Comparison of ENCODE assay signal across 8 cellular contexts in the genomic region with DNA sequence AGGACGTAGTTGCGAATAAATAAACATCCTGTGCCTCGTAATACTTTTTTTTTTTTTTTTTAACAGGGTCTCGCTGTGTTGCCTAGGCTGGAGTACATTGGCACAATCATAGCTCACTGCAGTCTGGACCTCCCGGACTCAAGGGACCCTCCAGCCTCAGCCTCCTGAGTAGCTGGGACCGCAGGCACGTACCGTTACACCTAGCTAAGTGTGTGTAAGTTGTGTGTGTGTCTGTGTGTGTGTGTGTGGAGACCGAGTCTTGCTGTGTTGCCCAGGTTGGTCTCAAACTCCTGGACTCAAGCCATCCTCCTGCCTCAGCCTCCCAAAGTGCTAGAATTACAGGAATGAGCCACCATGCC. TPM values are rescaled to one million over a fixed set of nuclear protein-coding genes. Genes with fewer than 3 reads are reported as not detected.
A peak's percentile ranks its signal among the peaks of the same experiment; 100 is the strongest.
DNase-seq lines count a peak whose midpoint lies in the region; TF ChIP-seq lines count a peak whose summit lies in the region.

No MANE protein-coding gene starts in this region.

- BruUV-seq in Calu3 (replicated peaks; lab: Mats Ljungman, UMichigan), result TSS peak; percentile 78

- H3K27ac Mint-ChIP-seq in Calu3 (ENCODE audit: unreplicated experiment), result peak overlapping the region; percentile 71

- TF ChIP-seq POLR2A in prostate gland (IDR thresholded peaks at IDR 0.05) (no peak), erythroblast (IDR thresholded peaks at IDR 0.05; ENCODE audit: low read length) (no peak)

- CTCF ChIA-PET in Calu3 (lab: Charles Lee), result interaction anchor here (1.2 kb wide), 1 partner anchor 41 kb away, joined by 3 read pairs; no protein-coding TSS in a partner anchor

- H3K27ac ChIP-seq in SK-N-MC (peak overlapping the region; percentile 77; the same call in 1 of the 2 replicates), prostate gland (peak overlapping the region; percentile 86 to 90)

- H3K9ac ChIP-seq in SK-N-MC (ENCODE audit: insufficient read length), result peak overlapping the region; percentile 91

- no peaks in the 10 kb centered on the region for H3K4me1 ChIP-seq in prostate gland (replicated peaks)

- no peaks in the 10 kb centered on the region for H3K9me3 ChIP-seq in SK-N-MC (ENCODE audit: low read depth, low read length)
- no peaks in the 10 kb centered on the region for H3K9me3 ChIP-seq in prostate gland

- H3K27me3 ChIP-seq in prostate gland (replicated peaks; ENCODE audit: insufficient read depth), result no peaks in the 10 kb centered on the region

- 23% methylated on average over 8 of the region's 9 CpGs for WGBS in prostate gland

- no peaks in the 10 kb centered on the region for H3K27me3 Mint-ChIP-seq in Calu3 (ENCODE audit: unreplicated experiment)

- TF ChIP-seq CTCF in Calu3 (IDR thresholded peaks at IDR 0.05; ENCODE audit: unreplicated experiment) (no peak), fibroblast of pulmonary artery (IDR thresholded peaks at IDR 0.05; ENCODE audit: low read length, missing control alignments) (no peak), prostate gland (IDR thresholded peaks at IDR 0.05) (no peak)

- H3K36me3 Mint-ChIP-seq in Calu3 (ENCODE audit: insufficient read depth, unreplicated experiment), result peaks cover 14% of the 10 kb centered on the region

- DNase-seq in Calu3, result no peak
- no peak for DNase-seq in SK-N-MC (ENCODE audit: low read depth, low spot score)
- no peak for DNase-seq in fibroblast of pulmonary artery (ENCODE audit: low read depth)
- DNase-seq in prostate gland (ENCODE audit: low spot score), result no peak
- DNase-seq in occipital lobe (lab: John Stamatoyannopoulos, UW), result no peak
- DNase-seq in kidney tubule cell (ENCODE audit: low spot score), result no peak
- DNase-seq in erythroblast (lab: John Stamatoyannopoulos, UW), result no peak
- DNase-seq in activated CD4-positive, alpha-beta T cell treated with anti-CD3 and anti-CD28 coated beads for 48 hours, result no peak

- intact Hi-C loops in Calu3 (cut with micrococcal nuclease; ENCODE audit: unreplicated experiment) (no loop called here), prostate gland (cut with DNase I) (no loop called here)

- peak overlapping the region; percentile 94 for H3K4me3 ChIP-seq in SK-N-MC
- peak overlapping the region; percentile 60 for H3K4me3 ChIP-seq in fibroblast of pulmonary artery (replicated peaks; ENCODE audit: low read depth, low read length)
- H3K4me3 ChIP-seq in prostate gland, result peak overlapping the region; percentile 58 to 74

- H3K36me3 ChIP-seq in SK-N-MC (ENCODE audit: insufficient read depth, low read length), result peaks cover 9% of the 10 kb centered on the region; the same call in 1 of the 2 replicates
- H3K36me3 ChIP-seq in prostate gland, result no peaks in the 10 kb centered on the region

- peaks cover 21% of the 10 kb centered on the region for H3K4me1 Mint-ChIP-seq in Calu3 (ENCODE audit: low read depth, unreplicated experiment)

- no peaks in the 10 kb centered on the region for H3K9me3 Mint-ChIP-seq in Calu3 (ENCODE audit: low read depth, unreplicated experiment)

- peak overlapping the region; percentile 69 for H3K4me3 Mint-ChIP-seq in Calu3 (ENCODE audit: low read depth, unreplicated experiment)

RNA-seq across cellular contexts. Expression of gene PON2, which starts 0.6 kb away (rescaled TPM):
- total RNA-seq in Calu3 (2022) (73.7 and 79.6 TPM in 2 replicates), prostate gland (10 to 100 TPM; 65.5 to 65.6 TPM), occipital lobe (50.5 TPM)

RNA-seq across cellular contexts. Expression of gene PON3, which starts 39.2 kb away (rescaled TPM):
- total RNA-seq in Calu3 (2022) (5.3 and 6.5 TPM in 2 replicates), prostate gland (1 to 10 TPM; 1.9 to 9.5 TPM), occipital lobe (0.47 TPM)

RNA-seq across cellular contexts. Expression of gene ASB4, which starts 50.3 kb away (rescaled TPM):
- total RNA-seq in Calu3 (2022) (0.47 TPM in 1 of 2 replicates, not detected in the other), prostate gland (under 1 TPM in 1 of 2 donors, not detected in 1; 0.57 TPM), occipital lobe (0.16 TPM)
